8 cellular contexts compared by ENCODE assay signal in genomic region chr14:105351920-105352871, GRCh38. TPM values are rescaled to one million over a fixed set of nuclear protein-coding genes. Genes with fewer than 3 reads are reported as not detected.
A peak's percentile ranks its signal among the peaks of the same experiment; 100 is the strongest.
DNase-seq lines count a peak whose midpoint lies in the region; ATAC-seq and TF ChIP-seq lines count a peak whose summit lies in the region.

No MANE protein-coding gene starts in this region.

- no peak overlapping the region for H3K4me3 Mint-ChIP-seq in activated B cell treated with CpG ODN at 0.5 μM for 24 hours

- CTCF ChIA-PET in activated B cell treated with CpG ODN at 0.5 μM for 24 hours (lab: Charles Lee) = interaction anchor here (0.9 to 1.9 kb wide), 5 partner anchors 10 to 291 kb away, joined by 3 to 5 read pairs (median 4); no protein-coding TSS in a partner anchor

- DNase-seq in DMS79 treated with DMSO at 0.1 percent for 48 hours (lab: John Stamatoyannopoulos, UW) = peak; percentile 96
- peak; percentile 78 for DNase-seq in NCI-H226
- peak; percentile 73 for DNase-seq in activated B cell treated with CpG ODN at 0.5 μM for 24 hours
- peak; percentile 91 to 92 for DNase-seq in cardiac fibroblast (ENCODE audit: low read depth in 2 of 2)
- DNase-seq in islet precursor cell = peak; percentile 94
- DNase-seq in stimulated activated CD4-positive, alpha-beta T cell treated with anti-CD3 and anti-CD28 coated beads, Interleukin-1b, Interleukin-23, amount 100 ng/mL, for 1 hour (ENCODE audit: low read depth in 2 of 2) = peak; percentile 78

- POLR2A ChIA-PET in activated B cell treated with CpG ODN at 0.5 μM for 24 hours (lab: Charles Lee) = interaction anchor here (0.9 kb wide), 1 partner anchor 51 kb away, joined by 3 read pairs; no protein-coding TSS in a partner anchor

- no peaks in the 10 kb centered on the region for H3K9me3 Mint-ChIP-seq in activated B cell treated with CpG ODN at 0.5 μM for 24 hours

- H3K36me3 Mint-ChIP-seq in activated B cell treated with CpG ODN at 0.5 μM for 24 hours (ENCODE audit: low read depth) = no peaks in the 10 kb centered on the region

- no peak for TF ChIP-seq CTCF in activated B cell treated with CpG ODN at 0.5 μM for 24 hours (IDR thresholded peaks at IDR 0.05)
- peak; percentile 87 for TF ChIP-seq CTCF in cardiac fibroblast (IDR thresholded peaks at IDR 0.05; ENCODE audit: low read depth, low read length)

- intact Hi-C loops in activated B cell treated with CpG ODN at 0.5 μM for 24 hours (cut with micrococcal nuclease) = loop anchor here (1.0 to 2.0 kb wide), 4 partner anchors 51 to 375 kb away; partner anchors contain the start of gene BRF1

- ATAC-seq in HG02981 (IDR thresholded peaks at IDR 0.05; ENCODE audit: unreplicated experiment) = peak; percentile 65
- ATAC-seq in activated B cell treated with CpG ODN at 0.5 μM for 24 hours (ENCODE audit: low read depth) = peak; percentile 90
- ATAC-seq in HG02870 (IDR thresholded peaks at IDR 0.05; ENCODE audit: unreplicated experiment) = no peak

- peak overlapping the region; percentile 53 for H3K27ac Mint-ChIP-seq in activated B cell treated with CpG ODN at 0.5 μM for 24 hours

- H3K4me3 ChIP-seq in cardiac fibroblast (replicated peaks in 1 of 2; ENCODE audit: low read depth in 2 of 2, low read length in 2 of 2) = no peak overlapping the region

- H3K4me1 Mint-ChIP-seq in activated B cell treated with CpG ODN at 0.5 μM for 24 hours = peaks cover 7% of the 10 kb centered on the region

- H3K27me3 Mint-ChIP-seq in activated B cell treated with CpG ODN at 0.5 μM for 24 hours = no peaks in the 10 kb centered on the region

RNA-seq across cellular contexts. Expression of gene PACS2, which starts 37.6 kb away (rescaled TPM):
- total RNA-seq in activated B cell treated with CpG ODN at 0.5 μM for 24 hours = 37.4 and 48.0 TPM in 2 replicates

RNA-seq across cellular contexts. Expression of gene TEX22, which starts 46.1 kb away (rescaled TPM):
- total RNA-seq in activated B cell treated with CpG ODN at 0.5 μM for 24 hours = 2.8 and 5.7 TPM in 2 replicates

RNA-seq across cellular contexts. Expression of gene BRF1, which starts 51.4 kb away (rescaled TPM):
- total RNA-seq in activated B cell treated with CpG ODN at 0.5 μM for 24 hours = 28.7 and 32.8 TPM in 2 replicates
